In the genomic region with DNA sequence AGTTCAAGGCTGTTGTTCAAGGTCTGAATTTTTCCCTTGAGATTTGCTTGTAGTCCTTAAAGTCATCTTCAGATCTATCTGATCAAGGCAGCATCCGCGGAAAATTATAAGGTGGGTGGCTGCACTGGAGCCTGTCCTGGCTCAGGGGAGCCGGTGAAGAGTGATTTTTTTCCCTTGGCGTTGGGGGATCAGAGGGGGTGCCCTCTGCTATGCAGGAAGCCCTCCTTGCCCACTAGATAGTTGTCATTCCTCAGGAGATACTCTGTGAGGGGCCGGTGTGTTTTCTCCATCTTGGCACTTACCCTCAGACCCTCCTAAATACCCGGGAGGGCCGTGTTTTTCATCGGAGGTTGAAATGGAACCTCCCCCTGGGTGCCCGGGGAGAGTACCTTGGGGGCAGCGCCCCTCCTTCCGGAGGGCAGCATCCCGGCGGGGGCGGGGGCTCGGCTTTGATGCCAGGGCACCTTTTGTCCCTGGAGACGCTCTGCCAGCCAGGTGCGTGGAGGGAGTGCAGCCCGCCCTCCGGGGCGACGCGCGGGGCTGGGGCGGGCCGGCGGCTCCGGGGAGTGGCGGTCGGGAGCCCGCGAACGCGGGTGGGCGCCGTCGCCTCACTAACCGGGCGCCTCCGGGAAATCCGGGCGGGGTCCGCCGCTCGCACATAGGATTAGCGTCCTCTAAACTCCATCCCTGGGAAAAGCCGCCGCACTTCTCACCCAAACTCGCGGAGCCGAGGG, we compare ENCODE assay signal across 7 cellular contexts. TPM values are rescaled to one million over a fixed set of nuclear protein-coding genes. Genes with fewer than 3 reads are reported as not detected.
A peak's percentile ranks its signal among the peaks of the same experiment; 100 is the strongest.
DNase-seq lines count a peak whose midpoint lies in the region; ATAC-seq, FAIRE-seq and TF ChIP-seq lines count a peak whose summit lies in the region.
"Not testable (repeated sequence)": the region's sequence is repeated elsewhere in the genome, so short reads cannot be mapped to it uniquely, and the experiment has no call there.

No MANE protein-coding gene starts in this region.

- DNase-seq in NCI-H1105 (lab: John Stamatoyannopoulos, UW): peak; percentile 15
- DNase-seq in activated CD4-positive, alpha-beta T cell treated with anti-CD3 and anti-CD28 coated beads, Interleukin-2, amount 50 U/mL, for 4 hours: peak; percentile 24 to 33
- DNase-seq in cerebellum (ENCODE audit: low spot score): peak; percentile 12
- peak; percentile 82 for DNase-seq in kidney

- H3K27me3 ChIP-seq in skeletal muscle satellite cell (ENCODE audit: control insufficient read depth, insufficient read depth, low read length): not testable (repeated sequence)

- ATAC-seq in GM18498 (IDR thresholded peaks at IDR 0.05; ENCODE audit: unreplicated experiment) (peak; percentile 22), HG02678 (IDR thresholded peaks at IDR 0.05; ENCODE audit: unreplicated experiment) (peak; percentile 17)

- H3K36me3 ChIP-seq in kidney (ENCODE audit: control insufficient read depth in 1 of 2, insufficient read depth in 2 of 2, low read length in 2 of 2): not testable (repeated sequence)
- H3K36me3 ChIP-seq in skeletal muscle satellite cell (ENCODE audit: insufficient read depth, low read length): peaks cover 10% of the 10 kb centered on the region

- H3K9ac ChIP-seq in kidney (ENCODE audit: low read length in 2 of 2) (peak overlapping the region in 1 of 2 donors; percentile 46), skeletal muscle satellite cell (ENCODE audit: low read depth, low read length) (peak overlapping the region; percentile 92)

- H3K27ac ChIP-seq in kidney (ENCODE audit: low read depth in 2 of 2, low read length in 2 of 2): peak overlapping the region in 1 of 2 donors; percentile 83

- FAIRE-seq in kidney (lab: Jason Lieb, UNC): not testable (repeated sequence)

- intact Hi-C loops in kidney (cut with DNase I): not testable (repeated sequence)

- H3K9me3 ChIP-seq in kidney (ENCODE audit: control insufficient read depth in 1 of 2, low read length in 2 of 2); skeletal muscle satellite cell (replicated peaks; ENCODE audit: low read length): not testable (repeated sequence)

- not testable (repeated sequence) for TF ChIP-seq CTCF in kidney (IDR thresholded peaks at IDR 0.05; ENCODE audit: borderline replicate concordance, extremely low read depth, insufficient read depth)

- H3K4me3 ChIP-seq in kidney (ENCODE audit: low read length in 2 of 2): peak overlapping the region; percentile 52
- peak overlapping the region; percentile 82 for H3K4me3 ChIP-seq in skeletal muscle satellite cell (ENCODE audit: low read length)

- peak overlapping the region; percentile 83 for H3K4me2 ChIP-seq in skeletal muscle satellite cell (ENCODE audit: low read length)

- not testable (repeated sequence) for H3K4me1 ChIP-seq in kidney (ENCODE audit: control insufficient read depth in 1 of 2, insufficient read depth in 1 of 2, low read depth in 1 of 2, low read length in 2 of 2); skeletal muscle satellite cell (ENCODE audit: control insufficient read depth, insufficient read depth, low read length)

RNA-seq across cellular contexts. Expression of a gene that starts 53.7 kb away (rescaled TPM):
- total RNA-seq in cerebellum: 38.0 TPM
- total RNA-seq in kidney: 26.0 TPM
- 11.8 TPM for polyA plus RNA-seq in kidney (ENCODE audit: insufficient read depth, low read depth, low replicate concordance)
- total RNA-seq in skeletal muscle satellite cell (2012; rRNA removed): 29.3 and 38.8 TPM in 2 replicates

Comparison
In these comparisons a context has a peak if more than half of its experiments do, and no peak if none do; other contexts are left out.
1. DNase-seq: peak in every context shown above with its lines; median percentile 82 in kidney; 28 in activated CD4-positive, alpha-beta T cell treated with anti-CD3 and anti-CD28 coated beads, Interleukin-2, amount 50 U/mL, for 4 hours; 15 in NCI-H1105; 12 in cerebellum.